25 cellular contexts compared by ENCODE assay signal in genomic region chr12:27957366-27957765, GRCh38. TPM values are rescaled to one million over a fixed set of nuclear protein-coding genes. Genes with fewer than 3 reads are reported as not detected.
A peak's percentile ranks its signal among the peaks of the same experiment; 100 is the strongest.
DNase-seq lines count a peak whose midpoint lies in the region; FAIRE-seq and TF ChIP-seq lines count a peak whose summit lies in the region.
"Had no signal": no experiment of that assay in that cellular context is flagged by ENCODE, and none has a peak within 500 bp of the region (broad histone marks: within the 10 kb centered on the region; RNA-seq: fewer than 3 reads in every experiment).

No MANE protein-coding gene starts in this region.

- H3K9me3 ChIP-seq in smooth muscle cell (replicated peaks; ENCODE audit: low read depth): no peaks in the 10 kb centered on the region
- H3K9me3 ChIP-seq: BE2C, BLaER1 had no signal

- no peaks in the 10 kb centered on the region for H3K79me2 ChIP-seq in smooth muscle cell (ENCODE audit: low read depth)

- peaks cover 1% of the 10 kb centered on the region for H3K36me3 ChIP-seq in bronchial epithelial cell (ENCODE audit: control insufficient read depth, insufficient read depth, low read length)
- peaks cover 5% of the 10 kb centered on the region for H3K36me3 ChIP-seq in smooth muscle cell (ENCODE audit: low read depth)
- H3K36me3 ChIP-seq: BE2C, BLaER1 had no signal

- 63% methylated on average over 3 of the region's 3 CpGs for WGBS in smooth muscle cell (ENCODE audit: low lambda C conversion rate)

- TF ChIP-seq CTCF in bronchial epithelial cell (IDR thresholded peaks at IDR 0.05; ENCODE audit: insufficient read depth, low read length, severe bottlenecking) (no peak), smooth muscle cell (IDR thresholded peaks at IDR 0.05; ENCODE audit: borderline replicate concordance, insufficient read depth, poor library complexity, severe bottlenecking) (no peak)

- H3K27ac ChIP-seq in epithelial cell of prostate: peak overlapping the region; percentile 21
- peak overlapping the region; percentile 25 for H3K27ac ChIP-seq in smooth muscle cell (ENCODE audit: low read depth)
- H3K27ac ChIP-seq: BLaER1 had no signal

- no peaks in the 10 kb centered on the region for H3F3A ChIP-seq in smooth muscle cell (ENCODE audit: low read depth)

- H3K9ac ChIP-seq in smooth muscle cell (ENCODE audit: low read depth): no peak overlapping the region
- H3K9ac ChIP-seq: BLaER1 had no signal

- H3K4me1 ChIP-seq in smooth muscle cell (ENCODE audit: low read depth): no peaks in the 10 kb centered on the region
- H3K4me1 ChIP-seq: BE2C, BLaER1 had no signal

- no peak for FAIRE-seq in bronchial epithelial cell (lab: Jason Lieb, UNC)
- FAIRE-seq: A204.1, GM12878, GM12892, GM18507 had no signal

- H3K27me3 ChIP-seq in bronchial epithelial cell (ENCODE audit: control insufficient read depth, insufficient read depth, low read length) (no peaks in the 10 kb centered on the region), smooth muscle cell (ENCODE audit: low read depth) (no peaks in the 10 kb centered on the region)
- H3K27me3 ChIP-seq: BLaER1 had no signal

- H3K4me3 ChIP-seq in bronchial epithelial cell (ENCODE audit: low read depth, low read length) (no peak overlapping the region), smooth muscle cell (no peak overlapping the region)
- H3K4me3 ChIP-seq: BLaER1, GM12878 had no signal

- H4K20me1 ChIP-seq in smooth muscle cell (ENCODE audit: low read depth): no peaks in the 10 kb centered on the region
- H4K20me1 ChIP-seq: BLaER1 had no signal

- no peak overlapping the region for H3K4me2 ChIP-seq in smooth muscle cell
- H3K4me2 ChIP-seq: BLaER1 had no signal

- DNase-seq in bronchial epithelial cell (ENCODE audit: low read depth) (peak; percentile 65), epithelial cell of prostate (ENCODE audit: low read depth, low spot score) (no peak), smooth muscle cell (lab: John Stamatoyannopoulos, UW; ENCODE audit: unreplicated experiment) (no peak), DMS 273 treated with DMSO at 0.1 percent for 48 hours (lab: John Stamatoyannopoulos, UW) (no peak), DMS153 (lab: John Stamatoyannopoulos, UW) (no peak)
- DNase-seq in activated CD4-positive, alpha-beta T cell treated with anti-CD3 and anti-CD28 coated beads, Interleukin-2, amount 50 U/mL, for 48 hours: no peak
- DNase-seq: 8988T; BE2C; C1 segment of cervical spinal cord; CD4-positive, alpha-beta memory T cell; CD4-positive, CD25-positive, alpha-beta regulatory T cell; CD8-positive, alpha-beta memory T cell; COR-L47; DMS53; DMS79; DND-41; EL; GDM1 had no signal

- H2AFZ ChIP-seq in smooth muscle cell (ENCODE audit: low read depth): no peak overlapping the region

RNA-seq across cellular contexts. Expression of gene PTHLH, which starts 15.2 kb away (rescaled TPM):
- total RNA-seq in bronchial epithelial cell: 47.4 and 82.1 TPM in 2 replicates
- 155 and 181 TPM in 2 replicates for total RNA-seq in smooth muscle cell
- 58.0 and 177 TPM in 2 replicates for polyA plus RNA-seq in smooth muscle cell
- total RNA-seq: CD4-positive, alpha-beta memory T cell; CD4-positive, CD25-positive, alpha-beta regulatory T cell; G401; GM12878 had no signal
- polyA plus RNA-seq: CD14-positive monocyte; CD4-positive, alpha-beta memory T cell; CD8-positive, alpha-beta memory T cell had no signal
